10 cellular contexts compared by ENCODE assay signal in the genomic region with DNA sequence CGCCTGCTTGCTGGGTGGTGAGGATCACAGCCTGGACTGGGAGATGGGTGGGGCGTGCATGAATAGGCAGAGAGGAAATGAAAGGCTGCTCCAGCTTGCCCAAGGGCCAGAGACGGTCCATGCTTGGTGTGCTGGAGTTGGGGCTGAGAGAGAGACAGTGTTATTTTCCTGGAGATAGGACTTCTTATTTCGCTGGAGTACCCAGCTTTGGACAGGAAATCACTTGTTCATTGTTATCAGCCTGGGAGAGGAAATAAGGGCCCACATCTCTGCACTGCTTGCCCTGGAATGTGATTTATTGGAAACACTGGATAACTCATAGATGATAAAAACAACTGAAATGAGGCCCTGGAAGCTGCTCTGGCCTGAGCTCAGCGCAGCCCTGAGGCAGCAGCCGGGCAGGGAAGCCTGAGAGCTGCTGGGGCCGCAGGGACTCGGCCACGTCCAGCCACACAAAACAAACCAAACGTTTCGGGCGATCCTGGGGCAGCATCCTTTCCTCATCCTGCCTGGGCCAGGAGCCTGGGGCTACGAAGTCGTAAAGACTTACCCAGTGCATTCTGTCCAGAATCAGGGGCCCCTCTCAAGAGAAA.
DNase-seq lines count a peak whose midpoint lies in the region; ATAC-seq and TF ChIP-seq lines count a peak whose summit lies in the region.
"Had no signal": no experiment of that assay in that cellular context is flagged by ENCODE, and none has a peak within 500 bp of the region (broad histone marks: within the 10 kb centered on the region; RNA-seq: fewer than 3 reads in every experiment).

No MANE protein-coding gene starts in this region.

- no peaks in the 10 kb centered on the region for H3K36me3 ChIP-seq in SU-DHL-6 (ENCODE audit: low read length)
- no peaks in the 10 kb centered on the region for H3K36me3 ChIP-seq in hepatocyte (replicated peaks; ENCODE audit: insufficient read depth, low read depth)
- no peaks in the 10 kb centered on the region for H3K36me3 ChIP-seq in thyroid gland
- no peaks in the 10 kb centered on the region for H3K36me3 ChIP-seq in vagina

- H3K9me2 ChIP-seq in SU-DHL-6 (replicated peaks; ENCODE audit: insufficient read depth, low read length) (no peaks in the 10 kb centered on the region), hepatocyte (replicated peaks; ENCODE audit: insufficient read depth) (no peaks in the 10 kb centered on the region)

- no peak overlapping the region for H3K4me3 Mint-ChIP-seq in type B pancreatic cell

- H3K27me3 ChIP-seq in SU-DHL-6 (ENCODE audit: low read length) (no peaks in the 10 kb centered on the region), hepatocyte (no peaks in the 10 kb centered on the region), thyroid gland (no peaks in the 10 kb centered on the region), vagina (no peaks in the 10 kb centered on the region)

- WGBS in hepatocyte (ENCODE audit: low lambda C conversion rate, missing lambda C conversion rate): 50% methylated on average over 14 of the region's 14 CpGs
- WGBS in thyroid gland, 2 donors: 66 to 71% methylated on average over 14 of the region's 14 CpGs

- H4K20me1 ChIP-seq in SU-DHL-6 (ENCODE audit: low read depth, low read length) (no peaks in the 10 kb centered on the region), hepatocyte (ENCODE audit: insufficient read depth, poor library complexity, severe bottlenecking) (no peaks in the 10 kb centered on the region)

- no peaks in the 10 kb centered on the region for H3F3A ChIP-seq in SU-DHL-6 (ENCODE audit: insufficient read depth)

- peak overlapping the region; percentile 31 for H3K9ac ChIP-seq in SU-DHL-6 (ENCODE audit: low read length)

- TF ChIP-seq POLR2A in thyroid gland (IDR thresholded peaks at IDR 0.05): no peak
- TF ChIP-seq POLR2A in vagina (IDR thresholded peaks at IDR 0.05): no peak

- DNase-seq in left ventricle myocardium superior (no peak), Right ventricle myocardium superior (no peak), hepatocyte (ENCODE audit: low spot score) (no peak), type B pancreatic cell (ENCODE audit: extremely low spot score, unreplicated experiment) (no peak), SKM-1 (lab: John Stamatoyannopoulos, UW; ENCODE audit: unreplicated experiment) (no peak), thyroid gland (no peak), vagina (ENCODE audit: extremely low spot score in 2 of 2) (no peak)
- DNase-seq: activated T-cell treated with anti-CD3 and anti-CD28 coated beads, Interleukin-2, amount 50 U/mL, for 1 hour; GDM1 had no signal

- intact Hi-C loops in left ventricle myocardium superior (cut with micrococcal nuclease) (no loop called here), Right ventricle myocardium superior (cut with DNase I) (no loop called here), thyroid gland (cut with DNase I) (no loop called here), vagina (cut with DNase I) (loop anchor here (5.0 kb wide), 1 partner anchor 909 kb away; no protein-coding TSS in a partner anchor)

- H3K9me3 ChIP-seq in SU-DHL-6 (ENCODE audit: insufficient read depth, low read length) (no peaks in the 10 kb centered on the region), hepatocyte (ENCODE audit: low read depth) (no peaks in the 10 kb centered on the region), thyroid gland (no peaks in the 10 kb centered on the region), vagina (no peaks in the 10 kb centered on the region)

- H3K79me2 ChIP-seq in SU-DHL-6 (ENCODE audit: insufficient read depth, low read length) (no peaks in the 10 kb centered on the region), hepatocyte (no peaks in the 10 kb centered on the region)

- H3K4me3 ChIP-seq in SU-DHL-6 (ENCODE audit: insufficient read depth, low read length, poor library complexity, severe bottlenecking) (no peak overlapping the region), hepatocyte (no peak overlapping the region), thyroid gland (replicated peaks in 1 of 3) (no peak overlapping the region), vagina (no peak overlapping the region)

- TF ChIP-seq CTCF in SU-DHL-6 (IDR thresholded peaks at IDR 0.05; ENCODE audit: insufficient read depth, low read length, poor library complexity, severe bottlenecking): no peak
- TF ChIP-seq CTCF in hepatocyte (IDR thresholded peaks at IDR 0.05; ENCODE audit: poor library complexity): no peak
- TF ChIP-seq CTCF in type B pancreatic cell (conservative IDR thresholded peaks at IDR 0.05): no peak
- TF ChIP-seq CTCF in thyroid gland (IDR thresholded peaks at IDR 0.05): no peak
- TF ChIP-seq CTCF in vagina (IDR thresholded peaks at IDR 0.05): no peak

- H3K27ac ChIP-seq in SU-DHL-6 (ENCODE audit: low read depth, low read length) (peak overlapping the region; percentile 47; the same call in 1 of the 2 replicates), hepatocyte (no peak overlapping the region), thyroid gland (no peak overlapping the region), vagina (no peak overlapping the region)

- no peaks in the 10 kb centered on the region for H3K27me3 Mint-ChIP-seq in type B pancreatic cell

- peak overlapping the region; percentile 23 for H3K27ac Mint-ChIP-seq in type B pancreatic cell

- ATAC-seq in left ventricle myocardium superior (peak; percentile 41), Right ventricle myocardium superior (ENCODE audit: poor library complexity) (no peak)

- peaks cover 39% of the 10 kb centered on the region for H3K4me1 Mint-ChIP-seq in type B pancreatic cell (ENCODE audit: unreplicated experiment)

- H2AFZ ChIP-seq in SU-DHL-6 (ENCODE audit: low read depth, low read length, severe bottlenecking) (peak overlapping the region; percentile 58), hepatocyte (no peak overlapping the region)

- H3K4me2 ChIP-seq in SU-DHL-6 (ENCODE audit: low read depth, low read length, poor library complexity, severe bottlenecking): peak overlapping the region; percentile 48
- peak overlapping the region; percentile 37 for H3K4me2 ChIP-seq in hepatocyte

- peaks cover under 1% of the 10 kb centered on the region for H3K9me3 Mint-ChIP-seq in type B pancreatic cell

- no peaks in the 10 kb centered on the region for H3K36me3 Mint-ChIP-seq in type B pancreatic cell

- H3K4me1 ChIP-seq in hepatocyte (ENCODE audit: insufficient read depth): peaks cover 15% of the 10 kb centered on the region
- no peaks in the 10 kb centered on the region for H3K4me1 ChIP-seq in thyroid gland
- no peaks in the 10 kb centered on the region for H3K4me1 ChIP-seq in vagina
